Comparison of ENCODE assay signal across 8 cellular contexts in genomic region chr12:75480469-75480949, GRCh38. TPM values are rescaled to one million over a fixed set of nuclear protein-coding genes. Genes with fewer than 3 reads are reported as not detected.
DNase-seq lines count a peak whose midpoint lies in the region; ATAC-seq, FAIRE-seq and TF ChIP-seq lines count a peak whose summit lies in the region.

Gene GLIPR1, plus strand, starts transcription at chr12:75480755. Its CDS starts 126 bp downstream, at chr12:75480881.

- H4K20me1 ChIP-seq in H1 (replicated peaks in 1 of 2; ENCODE audit: control insufficient read depth in 1 of 2, insufficient read depth in 2 of 2, low read length in 2 of 2) = no peaks in the 10 kb centered on the region

- H3K27me3 ChIP-seq in H1 (replicated peaks in 1 of 4; ENCODE audit: control insufficient read depth in 3 of 4, extremely low read depth in 1 of 4, insufficient read depth in 3 of 4, low read length in 3 of 4) (no peaks in the 10 kb centered on the region), mucosa of rectum (ENCODE audit: control insufficient read depth in 2 of 2, insufficient read depth in 2 of 2, low read length in 2 of 2) (no peaks in the 10 kb centered on the region)

- H3K9me3 ChIP-seq in H1 (ENCODE audit: insufficient read depth in 2 of 2, low read depth in 1 of 2, low read length in 1 of 2) (no peaks in the 10 kb centered on the region), mucosa of rectum (ENCODE audit: control insufficient read depth in 2 of 2, low read length in 2 of 2) (no peaks in the 10 kb centered on the region)

- H3K4me3 ChIP-seq in H1 (ENCODE audit: extremely low read depth in 1 of 4, insufficient read depth in 2 of 4, low read depth in 3 of 4, low read length in 4 of 4) (no peak within 1 kb of the TSS), mucosa of rectum (ENCODE audit: low read length in 2 of 2) (peak within 1 kb of the TSS; percentile 65 to 74)

- no peak within 1 kb of the TSS for H4K5ac ChIP-seq in H1 (ENCODE audit: insufficient read length, low read depth, low read length)

- peak within 1 kb of the TSS; percentile 62; the same call in 1 of the 2 replicates for H3K18ac ChIP-seq in H1 (ENCODE audit: extremely low read depth, low read length)

- no peak for TF ChIP-seq EP300 in H1 (IDR thresholded peaks at IDR 0.05; ENCODE audit: borderline replicate concordance in 1 of 2, low read depth in 2 of 2, low read length in 2 of 2)

- FAIRE-seq in GM12892 (lab: Jason Lieb, UNC) = peak; percentile 91
- FAIRE-seq in H1 (lab: Jason Lieb, UNC) = no peak

- 84% methylated on average over 8 of the region's 8 CpGs; no CpG with 5 or more reads in 1 of the 2 experiments for WGBS in H1 (ENCODE audit: extremely low coverage in 1 of 2, insufficient coverage in 1 of 2, insufficient read length in 1 of 2, insufficient replicate concordance in 2 of 2, low coverage in 1 of 2, low lambda C conversion rate in 2 of 2, missing lambda C conversion rate in 1 of 2), 2 experiments

- DNase-seq in GM12892 (ENCODE audit: insufficient read length) (peak; percentile 25), NCI-H774 (lab: John Stamatoyannopoulos, UW) (peak; percentile 24), H1 (ENCODE audit: low read depth in 1 of 2, low spot score in 2 of 2) (no peak), NAMALWA (ENCODE audit: low spot score) (no peak)
- DNase-seq in activated CD8-positive, alpha-beta memory T cell treated with anti-CD3 and anti-CD28 coated beads for 24 hours = peak; percentile 84
- DNase-seq in stimulated activated CD8-positive, alpha-beta memory T cell treated with anti-CD3 and anti-CD28 coated beads, Interleukin-4, amount 100 ng/mL, for 48 hours = peak; percentile 81

- no peak within 1 kb of the TSS for H3K56ac ChIP-seq in H1 (replicated peaks; ENCODE audit: insufficient read length, low read depth, low read length)

- no peak for TF ChIP-seq CTCF in H1 (IDR thresholded peaks at IDR 0.05; ENCODE audit: control extremely low read depth in 1 of 3, insufficient read depth in 1 of 3, low read depth in 1 of 3, low read length in 3 of 3)

- CTCF ChIA-PET in H1 (lab: Charles Lee; ENCODE audit: partially characterized antibody) = interaction anchor here (1.1 to 1.8 kb wide), 3 partner anchors 25 to 556 kb away, joined by 3 to 5 read pairs (median 4); no protein-coding TSS in a partner anchor

- POLR2A ChIA-PET in H1 (lab: Charles Lee; ENCODE audit: partially characterized antibody) = no interaction called here

- no peak for TF ChIP-seq RAD21 in H1 (IDR thresholded peaks at IDR 0.05 in 1 of 2, conservative IDR thresholded peaks at IDR 0.05 in 1 of 2; ENCODE audit: low read depth in 2 of 2, low read length in 2 of 2)

- no peak within 1 kb of the TSS for H3K4ac ChIP-seq in H1 (replicated peaks; ENCODE audit: insufficient read length, low read depth, low read length)

- H3K4me2 ChIP-seq in H1 (ENCODE audit: insufficient read depth in 1 of 2, low read depth in 2 of 2, low read length in 2 of 2) = no peak within 1 kb of the TSS

- H3K4me1 ChIP-seq in H1 (replicated peaks in 1 of 4; ENCODE audit: control insufficient read depth in 3 of 4, insufficient read depth in 4 of 4, low read length in 3 of 4) = peaks cover 0 to 8% (median 5%) of the 10 kb centered on the region in 4 experiments; a peak in 5 of 7 replicates
- H3K4me1 ChIP-seq in mucosa of rectum (ENCODE audit: control insufficient read depth in 2 of 2, insufficient read depth in 2 of 2, low read length in 2 of 2) = peaks cover 0 to 6% of the 10 kb centered on the region in 2 donors

- H3K79me1 ChIP-seq in H1 (ENCODE audit: low read depth, low read length) = no peaks in the 10 kb centered on the region

- H3K79me2 ChIP-seq in H1 (ENCODE audit: control insufficient read depth in 1 of 2, insufficient read depth in 2 of 2, low read length in 2 of 2) = no peaks in the 10 kb centered on the region

- H2AFZ ChIP-seq in H1 (ENCODE audit: low read length) = peak within 1 kb of the TSS; percentile 42

- ATAC-seq in HG02798 (IDR thresholded peaks at IDR 0.05; ENCODE audit: poor library complexity, unreplicated experiment) = peak; percentile 94

- no peak within 1 kb of the TSS for H4K91ac ChIP-seq in H1 (replicated peaks; ENCODE audit: insufficient read length, low read length)

- H2BK20ac ChIP-seq in H1 (ENCODE audit: low read length) = 0 out of 2 replicates have a peak within 1 kb of the TSS, but pooled peaks have one; percentile 21

- H2BK12ac ChIP-seq in H1 (ENCODE audit: low read depth, low read length) = no peak within 1 kb of the TSS

- no peak within 1 kb of the TSS for H2BK15ac ChIP-seq in H1 (ENCODE audit: low read length)

- no peak within 1 kb of the TSS for H3K14ac ChIP-seq in H1 (ENCODE audit: insufficient read length)

- H3K36me3 ChIP-seq in H1 (ENCODE audit: control insufficient read depth in 2 of 4, insufficient read depth in 4 of 4, low read length in 3 of 4) (no peaks in the 10 kb centered on the region), mucosa of rectum (ENCODE audit: control insufficient read depth in 2 of 2, insufficient read depth in 2 of 2, low read length in 2 of 2) (no peaks in the 10 kb centered on the region)

- no peak within 1 kb of the TSS for H2AK5ac ChIP-seq in H1 (ENCODE audit: low read depth, low read length)

- peak within 1 kb of the TSS; percentile 31 for H2BK120ac ChIP-seq in H1 (replicated peaks; ENCODE audit: low read depth, low read length)

- H3K27ac ChIP-seq in H1 (ENCODE audit: low read depth, low read length) (no peak within 1 kb of the TSS), mucosa of rectum (ENCODE audit: low read depth in 2 of 2, low read length in 2 of 2) (peak within 1 kb of the TSS; percentile 72 to 80)

- H3K23ac ChIP-seq in H1 (ENCODE audit: insufficient read length) = no peak within 1 kb of the TSS

- H3K9ac ChIP-seq in H1 (replicated peaks in 1 of 4; ENCODE audit: extremely low read depth in 1 of 4, low read depth in 3 of 4, low read length in 3 of 4) (no peak within 1 kb of the TSS), mucosa of rectum (ENCODE audit: low read depth in 1 of 2, low read length in 2 of 2) (peak within 1 kb of the TSS; percentile 26 to 64)

- H2BK5ac ChIP-seq in H1 (ENCODE audit: low read depth, low read length) = no peak within 1 kb of the TSS

- TF ChIP-seq POLR2A in GM12892 (IDR thresholded peaks at IDR 0.05; ENCODE audit: low read depth, low read length) (peak; percentile 98), H1 (IDR thresholded peaks at IDR 0.05; ENCODE audit: control extremely low read depth in 1 of 2, low read depth in 2 of 2, low read length in 2 of 2) (no peak)

- no peak within 1 kb of the TSS for H4K8ac ChIP-seq in H1 (ENCODE audit: extremely low read depth, insufficient read depth, low read length)

- no peaks in the 10 kb centered on the region for H3K23me2 ChIP-seq in H1 (ENCODE audit: low read depth, low read length)

TF ChIP-seq in H1, 55 proteins besides CTCF, POLR2A, EP300 and RAD21:
- TF ChIP-seq SP1 (IDR thresholded peaks at IDR 0.05; ENCODE audit: low read depth, low read length) = no peak
- TF ChIP-seq SIRT6 (IDR thresholded peaks at IDR 0.05; ENCODE audit: low read length) = no peak
- no peak for TF ChIP-seq NRF1 (IDR thresholded peaks at IDR 0.05; ENCODE audit: low read depth, low read length)
- no peak for TF ChIP-seq JUN (IDR thresholded peaks at IDR 0.05; ENCODE audit: low read depth, low read length)
- no peak for TF ChIP-seq SIN3A (conservative IDR thresholded peaks at IDR 0.05 in 1 of 2, IDR thresholded peaks at IDR 0.05 in 1 of 2; ENCODE audit: low read depth in 1 of 2, low read length in 2 of 2)
- no peak for TF ChIP-seq RFX5 (IDR thresholded peaks at IDR 0.05; ENCODE audit: borderline replicate concordance, low read depth, low read length)
- TF ChIP-seq CHD2 (IDR thresholded peaks at IDR 0.05; ENCODE audit: low read length) = no peak
- TF ChIP-seq CHD1 (IDR thresholded peaks at IDR 0.05; ENCODE audit: low read depth, low read length) = no peak
- no peak for TF ChIP-seq BACH1 (IDR thresholded peaks at IDR 0.05; ENCODE audit: low read length)
- TF ChIP-seq CBX8 (IDR thresholded peaks at IDR 0.05; ENCODE audit: borderline replicate concordance, low read depth, low read length) = no peak
- TF ChIP-seq USF2 (IDR thresholded peaks at IDR 0.05; ENCODE audit: low read length) = no peak
- TF ChIP-seq KDM4A (IDR thresholded peaks at IDR 0.05; ENCODE audit: low read depth, low read length, severe bottlenecking) = no peak
- no peak for TF ChIP-seq RBBP5 (IDR thresholded peaks at IDR 0.05; ENCODE audit: borderline replicate concordance, low read depth, low read length)
- TF ChIP-seq MAFK (IDR thresholded peaks at IDR 0.05; ENCODE audit: low read depth, low read length) = no peak
- no peak for TF ChIP-seq SRF (IDR thresholded peaks at IDR 0.05; ENCODE audit: low read depth, low read length)

RNA-seq across cellular contexts. Expression of gene GLIPR1, which starts in this region (rescaled TPM):
- 25.8 TPM for polyA plus RNA-seq in GM12892 (2012; ENCODE audit: missing spikeins)
- 1.5 and 1.7 TPM in 2 replicates for total RNA-seq in H1 (2021; fragmentation: NEBNext Ultra II Directional; extraction: Animal tissue kit (Norgen Biotek cat#: 25700))
- 0.09 and 0.23 TPM in 2 replicates for polyA plus RNA-seq in H1 (2011; rRNA removed)
- polyA plus RNA-seq in H1 (2011; cell fraction: cytosol; rRNA removed) = 0.10 TPM
- polyA plus RNA-seq in H1 (2011; cell fraction: nucleus; rRNA removed) = 0.44 TPM
- polyA plus RNA-seq in H1 (2012, experiment 1 of 2) = 0.16 to 1.0 TPM (median 0.30 TPM) in 4 replicates
- 0.09 TPM for polyA plus RNA-seq in H1 (2012, experiment 2 of 2)
- polyA plus RNA-seq in H1 (2013, experiment 1 of 2) = 1.3 TPM
- polyA plus RNA-seq in H1 (2013, experiment 2 of 2) = 1.2 TPM
- 0.47 and 0.63 TPM in 2 replicates for polyA minus RNA-seq in H1 (2011; rRNA and poly(A)+ RNA removed)
- polyA minus RNA-seq in H1 (2011; cell fraction: cytosol; rRNA and poly(A)+ RNA removed) = not detected
- 0.90 TPM for polyA minus RNA-seq in H1 (2011; cell fraction: nucleus; rRNA and poly(A)+ RNA removed)

Comparison
In these comparisons a context has a peak if more than half of its experiments do, and no peak if none do; other contexts are left out.
1. DNase-seq: peak in GM12892 (single experiment), NCI-H774 (single experiment), activated CD8-positive, alpha-beta memory T cell treated with anti-CD3 and anti-CD28 coated beads for 24 hours (single experiment) and stimulated activated CD8-positive, alpha-beta memory T cell treated with anti-CD3 and anti-CD28 coated beads, Interleukin-4, amount 100 ng/mL, for 48 hours (single experiment); none in H1 (0 of 2) and NAMALWA (single experiment).
2. H3K4me3 ChIP-seq: peak in mucosa of rectum (2 of 2); none in H1 (0 of 4).
3. H3K9ac ChIP-seq: peak in mucosa of rectum (2 of 2); none in H1 (0 of 4).